9 cellular contexts compared by ENCODE assay signal in the genomic region with DNA sequence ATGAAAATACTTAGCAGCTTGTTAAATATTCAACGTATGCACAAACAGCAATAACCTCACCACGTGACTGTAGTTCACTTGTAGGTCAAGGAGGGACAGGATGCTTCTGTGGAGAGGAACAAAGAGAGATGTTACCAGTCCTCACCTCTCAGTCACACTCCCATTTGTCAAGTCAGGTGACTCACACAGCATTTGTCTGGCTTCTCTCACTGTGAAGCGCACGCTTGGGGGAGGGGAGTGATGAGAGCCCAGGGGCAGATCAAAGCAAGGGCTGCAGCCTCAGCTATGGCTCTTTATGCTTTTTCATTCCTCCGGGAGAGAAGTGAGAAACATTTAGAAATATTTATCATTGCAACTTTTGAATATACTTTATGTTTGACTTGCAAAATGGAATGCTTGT. TPM values are rescaled to one million over a fixed set of nuclear protein-coding genes. Genes with fewer than 3 reads are reported as not detected.
A peak's percentile ranks its signal among the peaks of the same experiment; 100 is the strongest.
DNase-seq lines count a peak whose midpoint lies in the region; ATAC-seq and TF ChIP-seq lines count a peak whose summit lies in the region.
"Had no signal": no experiment of that assay in that cellular context is flagged by ENCODE, and none has a peak within 500 bp of the region (broad histone marks: within the 10 kb centered on the region; RNA-seq: fewer than 3 reads in every experiment).

No MANE protein-coding gene starts in this region.

- intact Hi-C loops in CD4-positive, alpha-beta memory T cell (cut with micrococcal nuclease), result no loop called here
- intact Hi-C loops in esophagus muscularis mucosa (cut with DNase I), result no loop called here

- peaks cover 20 to 40% (median 27%) of the 10 kb centered on the region in 4 donors for H3K4me1 Mint-ChIP-seq in CD4-positive, alpha-beta memory T cell

- H3K27ac Mint-ChIP-seq in CD4-positive, alpha-beta memory T cell, result no peak overlapping the region
- H3K27ac Mint-ChIP-seq: activated naive CD8-positive, alpha-beta T cell had no signal

- peaks cover 33 to 38% of the 10 kb centered on the region in 2 donors for H3K27me3 Mint-ChIP-seq in CD4-positive, alpha-beta memory T cell

- H3K36me3 Mint-ChIP-seq in CD4-positive, alpha-beta memory T cell, result no peaks in the 10 kb centered on the region
- H3K36me3 Mint-ChIP-seq: activated naive CD8-positive, alpha-beta T cell had no signal

- peaks cover 36% of the 10 kb centered on the region for H3K27me3 ChIP-seq in CD4-positive, alpha-beta memory T cell (ENCODE audit: insufficient read depth, low read length)
- H3K27me3 ChIP-seq in SJCRH30, result no peaks in the 10 kb centered on the region
- peaks cover 0 to 34% (median 16%) of the 10 kb centered on the region in 4 donors for H3K27me3 ChIP-seq in esophagus muscularis mucosa

- no peak for TF ChIP-seq POLR2A in esophagus muscularis mucosa (IDR thresholded peaks at IDR 0.05; ENCODE audit: low read depth)

- ATAC-seq in GM18858 (IDR thresholded peaks at IDR 0.05; ENCODE audit: unreplicated experiment), result no peak

- POLR2A ChIA-PET in CD4-positive, alpha-beta memory T cell (lab: Charles Lee; ENCODE audit: partially characterized antibody), result interaction anchor here (0.7 kb wide), 1 partner anchor 14 kb away, joined by 5 read pairs; no protein-coding TSS in a partner anchor

- H3K27ac ChIP-seq in CD4-positive, alpha-beta memory T cell (ENCODE audit: low read depth, low read length), result no peak overlapping the region
- H3K27ac ChIP-seq in SJCRH30 (no peak overlapping the region), esophagus muscularis mucosa (replicated peaks in 1 of 4) (peak overlapping the region in 3 of 4 donors; percentile 63 to 83 (median 72)), coronary artery (no peak overlapping the region)

- TF ChIP-seq EP300 in esophagus muscularis mucosa (IDR thresholded peaks at IDR 0.05), result peak; percentile 59

- CTCF ChIA-PET in CD4-positive, alpha-beta memory T cell (lab: Charles Lee; ENCODE audit: partially characterized antibody), result interaction anchor here (1.0 to 2.1 kb wide), 3 partner anchors 18 to 32 kb away, joined by 4 to 8 read pairs (median 4); no protein-coding TSS in a partner anchor

- peak in 4 of 5 donors; percentile 17 to 64 (median 32) for DNase-seq in CD4-positive, alpha-beta memory T cell
- DNase-seq in H4 (ENCODE audit: low spot score), result peak; percentile 27
- peak; percentile 60 to 66 for DNase-seq in SJCRH30
- DNase-seq in esophagus muscularis mucosa (ENCODE audit: extremely low spot score), result no peak
- DNase-seq in stimulated activated CD4-positive, alpha-beta T cell treated with anti-CD3 and anti-CD28 coated beads, Interleukin-1b, Interleukin-23, amount 100 ng/mL, for 4 hours (ENCODE audit: low read depth in 2 of 2), result peak; percentile 20 to 34
- DNase-seq in coronary artery (ENCODE audit: low spot score), result no peak
- DNase-seq in D341Med (ENCODE audit: low spot score), result no peak

- TF ChIP-seq CTCF in esophagus muscularis mucosa (IDR thresholded peaks at IDR 0.05), result no peak
- TF ChIP-seq CTCF in coronary artery (IDR thresholded peaks at IDR 0.05), result no peak

- no peaks in the 10 kb centered on the region for H3K9me3 ChIP-seq in CD4-positive, alpha-beta memory T cell (ENCODE audit: control insufficient read depth in 1 of 2, low read length in 2 of 2)
- H3K9me3 ChIP-seq in SJCRH30 (replicated peaks) (no peaks in the 10 kb centered on the region), esophagus muscularis mucosa (no peaks in the 10 kb centered on the region)

- peaks cover 29% of the 10 kb centered on the region for H3K4me1 ChIP-seq in CD4-positive, alpha-beta memory T cell (ENCODE audit: insufficient read depth, low read length)
- H3K4me1 ChIP-seq in SJCRH30 (peaks cover 29% of the 10 kb centered on the region), esophagus muscularis mucosa (peaks cover 8 to 53% (median 43%) of the 10 kb centered on the region in 4 donors)

- 17% methylated on average over 5 of the region's 5 CpGs for WGBS in esophagus muscularis mucosa

- no peak overlapping the region for H3K4me3 ChIP-seq in CD4-positive, alpha-beta memory T cell (ENCODE audit: low read length in 2 of 2)
- H3K4me3 ChIP-seq in SJCRH30 (no peak overlapping the region), esophagus muscularis mucosa (no peak overlapping the region), coronary artery (no peak overlapping the region)

- no peaks in the 10 kb centered on the region for H3K36me3 ChIP-seq in CD4-positive, alpha-beta memory T cell (ENCODE audit: insufficient read depth, low read length)
- H3K36me3 ChIP-seq in SJCRH30 (no peaks in the 10 kb centered on the region), esophagus muscularis mucosa (no peaks in the 10 kb centered on the region)

- H3K4me3 Mint-ChIP-seq in CD4-positive, alpha-beta memory T cell, result peak overlapping the region in 6 of 8 donors; percentile 9 to 85 (median 47)
- H3K4me3 Mint-ChIP-seq: activated naive CD8-positive, alpha-beta T cell had no signal

- H3K9me3 Mint-ChIP-seq in CD4-positive, alpha-beta memory T cell, result peaks cover 0 to 4% (median 0%) of the 10 kb centered on the region in 8 donors

RNA-seq across cellular contexts. Expression of gene RBM20, which starts 2.9 kb away (rescaled TPM):
- not detected for total RNA-seq in CD4-positive, alpha-beta memory T cell
- under 1 TPM in 1 of 2 donors, not detected in 1; 0.03 TPM for polyA plus RNA-seq in CD4-positive, alpha-beta memory T cell
- total RNA-seq in H4 (2014; rRNA removed; shearing (Covaris generic)), result 4.2 and 4.6 TPM in 2 replicates
- total RNA-seq in SJCRH30 (2014; rRNA removed; shearing (Covaris generic)), result 11.1 and 12.4 TPM in 2 replicates
- total RNA-seq in esophagus muscularis mucosa, result 1 to 10 TPM; 5.3 to 7.7 (median 5.8) TPM

Comparison
In these comparisons a context has a peak if more than half of its experiments do, and no peak if none do; other contexts are left out.
1. DNase-seq: peak in CD4-positive, alpha-beta memory T cell (4 of 5), H4 (single experiment), SJCRH30 (2 of 2) and stimulated activated CD4-positive, alpha-beta T cell treated with anti-CD3 and anti-CD28 coated beads, Interleukin-1b, Interleukin-23, amount 100 ng/mL, for 4 hours (2 of 2); none in esophagus muscularis mucosa (single experiment), coronary artery (single experiment) and D341Med (single experiment).
2. H3K27ac ChIP-seq: peak in esophagus muscularis mucosa (3 of 4); none in CD4-positive, alpha-beta memory T cell (single experiment), SJCRH30 (single experiment) and coronary artery (0 of 2).